In the genomic region with DNA sequence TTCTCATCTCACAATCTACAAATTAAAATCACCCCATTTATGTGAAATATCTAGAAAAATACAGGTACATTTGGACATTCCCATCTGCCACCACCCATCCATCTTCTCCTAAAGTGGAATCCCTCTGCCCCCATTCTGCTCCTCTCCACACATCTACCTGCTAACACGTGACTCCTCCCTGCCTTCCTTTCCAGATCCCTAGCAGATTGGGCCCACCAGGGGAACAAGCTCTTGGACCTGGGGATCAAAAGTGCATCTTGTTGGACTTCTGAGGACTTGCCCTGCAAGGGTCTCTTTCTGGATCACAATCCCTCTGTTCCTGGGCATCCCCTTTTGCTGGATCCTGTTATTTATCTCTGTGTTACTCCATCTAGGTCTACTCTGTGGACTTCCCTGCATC, we compare ENCODE assay signal across 21 cellular contexts.
"Had no signal": no experiment of that assay in that cellular context is flagged by ENCODE, and none has a peak within 500 bp of the region (broad histone marks: within the 10 kb centered on the region; RNA-seq: fewer than 3 reads in every experiment).

No MANE protein-coding gene starts in this region.

- H3K4me3 ChIP-seq: MG63 had no signal

- H3K9ac ChIP-seq: SK-N-SH had no signal

- H3K27me3 ChIP-seq: MG63 had no signal

- ATAC-seq: Panc1, PC-3 had no signal

- H3K9me3 ChIP-seq: MG63, SK-N-SH had no signal

- H3K36me3 ChIP-seq: MG63 had no signal

- H3K4me2 ChIP-seq: SK-N-SH had no signal

- H3K27ac ChIP-seq: RWPE1 had no signal

- DNase-seq: Karpas-422, KG1, MG63, NCI-H1092, NCI-H1105 treated with DMSO at 0.1 percent for 48 hours, NCI-H1417 treated with DMSO at 0.1 percent for 48 hours, NCI-H146, NCI-H1694 treated with DMSO at 0.1 percent for 48 hours, NCI-H1930, NCI-H2081, NCI-H2107, NCI-H2227 treated with DMSO at 0.1 percent for 48 hours, NCI-H524, NCI-H526 treated with DMSO at 0.1 percent for 48 hours, NCI-H774, PC-3, SHP77, SK-N-SH, SW 1271 had no signal

- H3K9me2 ChIP-seq: SK-N-SH had no signal
